In the genomic region with DNA sequence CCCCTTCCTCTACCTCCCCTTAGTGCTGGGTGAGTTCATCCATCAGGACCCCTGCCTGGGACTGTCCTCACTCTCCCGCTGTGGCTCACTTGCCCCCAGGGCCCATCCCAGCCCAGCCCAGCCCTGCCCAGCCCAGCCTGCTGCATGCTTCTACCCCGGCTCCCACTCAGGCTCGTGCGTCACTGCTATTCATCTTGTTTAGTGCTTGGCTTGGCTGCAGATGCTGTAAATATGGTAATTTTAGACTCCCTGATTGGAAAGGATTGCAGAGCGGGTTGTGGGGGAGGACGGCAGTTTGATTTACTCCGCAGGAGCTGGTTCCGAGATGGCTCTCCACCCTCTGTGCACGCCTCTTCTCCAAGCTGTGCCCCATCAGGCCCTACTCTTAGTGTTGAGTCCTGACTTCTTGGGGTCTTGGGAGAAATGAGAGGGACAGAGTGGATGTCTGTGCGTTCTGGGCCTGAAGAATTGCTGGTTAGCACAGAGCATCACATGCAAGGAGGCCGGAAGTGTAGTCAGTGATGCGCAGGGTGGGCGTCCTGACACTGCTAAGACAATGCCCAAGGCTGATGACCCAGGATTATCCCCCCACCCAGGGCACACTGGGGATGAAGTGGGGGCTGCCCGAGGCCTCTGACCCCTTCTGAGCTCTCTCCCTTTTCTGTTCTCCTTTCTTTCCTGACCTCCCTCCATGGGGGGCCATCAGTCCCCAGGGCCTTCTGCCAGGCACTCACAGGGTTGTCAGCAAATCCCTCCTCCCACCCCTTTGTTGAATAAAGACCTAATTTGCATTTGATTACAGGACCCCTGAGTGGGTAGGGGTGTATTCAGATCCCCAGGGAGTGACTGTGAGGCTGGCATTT, we compare ENCODE assay signal across 1 cellular context.
TF ChIP-seq lines count a peak whose summit lies in the region.

No MANE protein-coding gene starts in this region.

TF ChIP-seq in HEK293, 187 proteins besides CTCF, POLR2A, EP300 and RAD21 (continued from another document and continues in another):
- TF ChIP-seq ZNF704 (tag by site-specific recombination; IDR thresholded peaks at IDR 0.05) = no peak
- peak; percentile 90 for TF ChIP-seq SP7 (tag by site-specific recombination; IDR thresholded peaks at IDR 0.05)
- peak; percentile 89 for TF ChIP-seq ZNF18 (tag by site-specific recombination; IDR thresholded peaks at IDR 0.05)
- TF ChIP-seq ZNF777 (tag by site-specific recombination; IDR thresholded peaks at IDR 0.05; ENCODE audit: borderline replicate concordance) = no peak
- TF ChIP-seq ZNF404 (tag by site-specific recombination; IDR thresholded peaks at IDR 0.05) = no peak
- TF ChIP-seq ZNF626 (tag by site-specific recombination; IDR thresholded peaks at IDR 0.05) = no peak
- peak; percentile 50; the same call in 1 of the 2 replicates for TF ChIP-seq SCRT1 (tag by site-specific recombination; IDR thresholded peaks at IDR 0.05; ENCODE audit: borderline replicate concordance)
- TF ChIP-seq ZFP3 (tag by site-specific recombination; IDR thresholded peaks at IDR 0.05; ENCODE audit: low read depth) = no peak
- TF ChIP-seq ZNF658 (tag by site-specific recombination; IDR thresholded peaks at IDR 0.05) = no peak
- TF ChIP-seq ZNF324 (tag by site-specific recombination; IDR thresholded peaks at IDR 0.05) = 0 out of 2 replicates have a peak, but pooled peaks have one; percentile 22
- TF ChIP-seq, protein P1, sequence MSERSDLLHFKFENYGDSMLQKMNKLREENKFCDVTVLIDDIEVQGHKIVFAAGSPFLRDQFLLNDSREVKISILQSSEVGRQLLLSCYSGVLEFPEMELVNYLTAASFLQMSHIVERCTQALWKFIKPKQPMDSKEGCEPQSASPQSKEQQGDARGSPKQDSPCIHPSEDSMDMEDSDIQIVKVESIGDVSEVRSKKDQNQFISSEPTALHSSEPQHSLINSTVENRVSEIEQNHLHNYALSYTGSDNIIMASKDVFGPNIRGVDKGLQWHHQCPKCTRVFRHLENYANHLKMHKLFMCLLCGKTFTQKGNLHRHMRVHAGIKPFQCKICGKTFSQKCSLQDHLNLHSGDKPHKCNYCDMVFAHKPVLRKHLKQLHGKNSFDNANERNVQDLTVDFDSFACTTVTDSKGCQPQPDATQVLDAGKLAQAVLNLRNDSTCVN (tag by site-specific recombination; optimal IDR thresholded peaks at IDR 0.05) = peak; percentile 28
- TF ChIP-seq ZNF561 (tag by site-specific recombination; IDR thresholded peaks at IDR 0.05; ENCODE audit: borderline replicate concordance) = 0 out of 2 replicates have a peak, but pooled peaks have one; percentile 31
- peak; percentile 22; the same call in 1 of the 2 replicates for TF ChIP-seq ZNF10 (tag by site-specific recombination; IDR thresholded peaks at IDR 0.05)
- no peak for TF ChIP-seq ZNF621 (tag by site-specific recombination; IDR thresholded peaks at IDR 0.05)
- no peak for TF ChIP-seq ZFP69B (tag by site-specific recombination; IDR thresholded peaks at IDR 0.05)
- TF ChIP-seq, protein P2, sequence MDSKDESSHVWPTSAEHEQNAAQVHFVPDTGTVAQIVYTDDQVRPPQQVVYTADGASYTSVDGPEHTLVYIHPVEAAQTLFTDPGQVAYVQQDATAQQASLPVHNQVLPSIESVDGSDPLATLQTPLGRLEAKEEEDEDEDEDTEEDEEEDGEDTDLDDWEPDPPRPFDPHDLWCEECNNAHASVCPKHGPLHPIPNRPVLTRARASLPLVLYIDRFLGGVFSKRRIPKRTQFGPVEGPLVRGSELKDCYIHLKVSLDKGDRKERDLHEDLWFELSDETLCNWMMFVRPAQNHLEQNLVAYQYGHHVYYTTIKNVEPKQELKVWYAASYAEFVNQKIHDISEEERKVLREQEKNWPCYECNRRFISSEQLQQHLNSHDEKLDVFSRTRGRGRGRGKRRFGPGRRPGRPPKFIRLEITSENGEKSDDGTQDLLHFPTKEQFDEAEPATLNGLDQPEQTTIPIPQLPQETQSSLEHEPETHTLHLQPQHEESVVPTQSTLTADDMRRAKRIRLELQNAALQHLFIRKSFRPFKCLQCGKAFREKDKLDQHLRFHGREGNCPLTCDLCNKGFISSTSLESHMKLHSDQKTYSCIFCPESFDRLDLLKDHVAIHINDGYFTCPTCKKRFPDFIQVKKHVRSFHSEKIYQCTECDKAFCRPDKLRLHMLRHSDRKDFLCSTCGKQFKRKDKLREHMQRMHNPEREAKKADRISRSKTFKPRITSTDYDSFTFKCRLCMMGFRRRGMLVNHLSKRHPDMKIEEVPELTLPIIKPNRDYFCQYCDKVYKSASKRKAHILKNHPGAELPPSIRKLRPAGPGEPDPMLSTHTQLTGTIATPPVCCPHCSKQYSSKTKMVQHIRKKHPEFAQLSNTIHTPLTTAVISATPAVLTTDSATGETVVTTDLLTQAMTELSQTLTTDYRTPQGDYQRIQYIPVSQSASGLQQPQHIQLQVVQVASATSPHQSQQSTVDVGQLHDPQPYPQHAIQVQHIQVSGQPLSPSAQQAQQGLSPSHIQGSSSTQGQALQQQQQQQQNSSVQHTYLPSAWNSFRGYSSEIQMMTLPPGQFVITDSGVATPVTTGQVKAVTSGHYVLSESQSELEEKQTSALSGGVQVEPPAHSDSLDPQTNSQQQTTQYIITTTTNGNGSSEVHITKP (tag by site-specific recombination; IDR thresholded peaks at IDR 0.05) = peak; percentile 20; the same call in 1 of the 2 replicates
- TF ChIP-seq, protein P3, sequence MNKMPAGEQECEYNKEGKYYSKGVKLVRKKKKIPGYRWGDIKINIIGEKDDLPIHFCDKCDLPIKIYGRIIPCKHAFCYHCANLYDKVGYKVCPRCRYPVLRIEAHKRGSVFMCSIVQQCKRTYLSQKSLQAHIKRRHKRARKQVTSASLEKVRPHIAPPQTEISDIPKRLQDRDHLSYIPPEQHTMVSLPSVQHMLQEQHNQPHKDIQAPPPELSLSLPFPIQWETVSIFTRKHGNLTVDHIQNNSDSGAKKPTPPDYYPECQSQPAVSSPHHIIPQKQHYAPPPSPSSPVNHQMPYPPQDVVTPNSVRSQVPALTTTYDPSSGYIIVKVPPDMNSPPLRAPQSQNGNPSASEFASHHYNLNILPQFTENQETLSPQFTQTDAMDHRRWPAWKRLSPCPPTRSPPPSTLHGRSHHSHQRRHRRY (tag by site-specific recombination; IDR thresholded peaks at IDR 0.05) = no peak
- TF ChIP-seq ZNF366 (tag by site-specific recombination; conservative IDR thresholded peaks at IDR 0.05) = peak; percentile 26; the same call in 1 of the 2 replicates
- peak; percentile 92 for TF ChIP-seq ZBTB44 (tag by site-specific recombination; IDR thresholded peaks at IDR 0.05)
- TF ChIP-seq ZNF521 (tag by site-specific recombination; IDR thresholded peaks at IDR 0.05) = no peak
- TF ChIP-seq ZNF513 (tag by site-specific recombination; IDR thresholded peaks at IDR 0.05) = no peak
- TF ChIP-seq ZNF37A (tag by site-specific recombination; IDR thresholded peaks at IDR 0.05) = peak; percentile 100
- TF ChIP-seq ZNF530 (tag by site-specific recombination; IDR thresholded peaks at IDR 0.05; ENCODE audit: low read depth) = no peak
- TF ChIP-seq WT1 (tag by site-specific recombination; IDR thresholded peaks at IDR 0.05) = peak; percentile 95
- TF ChIP-seq ZBTB21 (tag by site-specific recombination; IDR thresholded peaks at IDR 0.05) = 0 out of 2 replicates have a peak, but pooled peaks have one; percentile 59
- peak; percentile 97 for TF ChIP-seq ZBTB17 (tag by site-specific recombination; IDR thresholded peaks at IDR 0.05)
- TF ChIP-seq BCL11A (tag by site-specific recombination; IDR thresholded peaks at IDR 0.05; ENCODE audit: low read depth) = 0 out of 2 replicates have a peak, but pooled peaks have one; percentile 32
- no peak for TF ChIP-seq ZFP41 (tag by site-specific recombination; IDR thresholded peaks at IDR 0.05; ENCODE audit: borderline replicate concordance)
- TF ChIP-seq, protein P4, sequence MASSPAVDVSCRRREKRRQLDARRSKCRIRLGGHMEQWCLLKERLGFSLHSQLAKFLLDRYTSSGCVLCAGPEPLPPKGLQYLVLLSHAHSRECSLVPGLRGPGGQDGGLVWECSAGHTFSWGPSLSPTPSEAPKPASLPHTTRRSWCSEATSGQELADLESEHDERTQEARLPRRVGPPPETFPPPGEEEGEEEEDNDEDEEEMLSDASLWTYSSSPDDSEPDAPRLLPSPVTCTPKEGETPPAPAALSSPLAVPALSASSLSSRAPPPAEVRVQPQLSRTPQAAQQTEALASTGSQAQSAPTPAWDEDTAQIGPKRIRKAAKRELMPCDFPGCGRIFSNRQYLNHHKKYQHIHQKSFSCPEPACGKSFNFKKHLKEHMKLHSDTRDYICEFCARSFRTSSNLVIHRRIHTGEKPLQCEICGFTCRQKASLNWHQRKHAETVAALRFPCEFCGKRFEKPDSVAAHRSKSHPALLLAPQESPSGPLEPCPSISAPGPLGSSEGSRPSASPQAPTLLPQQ (tag by site-specific recombination; IDR thresholded peaks at IDR 0.05) = no peak
- TF ChIP-seq ZNF426 (tag by site-specific recombination; IDR thresholded peaks at IDR 0.05) = no peak
- TF ChIP-seq INSM2 (tag by site-specific recombination; IDR thresholded peaks at IDR 0.05) = peak; percentile 90
- peak; percentile 79 for TF ChIP-seq IKZF3 (tag by site-specific recombination; IDR thresholded peaks at IDR 0.05)
- TF ChIP-seq ZSCAN16 (tag by site-specific recombination; IDR thresholded peaks at IDR 0.05) = no peak
- peak; percentile 67 for TF ChIP-seq ZEB2 (tag by site-specific recombination; IDR thresholded peaks at IDR 0.05)
- no peak for TF ChIP-seq ZNF433 (tag by site-specific recombination; IDR thresholded peaks at IDR 0.05; ENCODE audit: low read depth)
- no peak; the same call in 1 of the 2 replicates for TF ChIP-seq PRDM6 (tag by site-specific recombination; IDR thresholded peaks at IDR 0.05)
- TF ChIP-seq ZXDB (tag by site-specific recombination; IDR thresholded peaks at IDR 0.05) = peak; percentile 72; the same call in 1 of the 2 replicates
- TF ChIP-seq ZNF843 (tag by site-specific recombination; IDR thresholded peaks at IDR 0.05) = peak; percentile 91
- TF ChIP-seq KLF10 (tag by site-specific recombination; IDR thresholded peaks at IDR 0.05) = peak; percentile 52; the same call in 1 of the 2 replicates
- peak; percentile 66 for TF ChIP-seq ZBTB8A (tag by site-specific recombination; IDR thresholded peaks at IDR 0.05)
- TF ChIP-seq ZNF239 (tag by site-specific recombination; IDR thresholded peaks at IDR 0.05) = no peak
